8 cellular contexts compared by ENCODE assay signal in the genomic region with DNA sequence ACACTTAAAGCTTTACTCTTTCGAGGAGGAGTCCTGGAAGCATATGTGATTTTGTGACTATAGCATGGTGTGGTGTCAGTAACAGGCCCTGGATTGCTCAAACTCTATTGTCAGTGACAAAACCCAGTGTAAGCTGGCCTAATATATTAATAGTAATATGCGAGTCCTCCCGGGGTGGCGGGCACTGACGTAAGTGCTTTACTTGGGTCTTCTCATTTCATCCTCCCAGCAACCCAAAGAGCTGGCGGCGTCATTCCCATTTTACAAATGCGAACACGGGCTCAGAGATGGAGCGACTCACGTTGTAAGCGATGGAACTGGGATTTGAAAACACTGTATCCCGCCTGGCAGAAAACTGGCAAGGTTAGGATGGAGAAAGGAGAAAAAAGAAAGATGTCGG. TPM values are rescaled to one million over a fixed set of nuclear protein-coding genes. Genes with fewer than 3 reads are reported as not detected.
DNase-seq lines count a peak whose midpoint lies in the region; ATAC-seq and TF ChIP-seq lines count a peak whose summit lies in the region.

No MANE protein-coding gene starts in this region.

- H3K27ac Mint-ChIP-seq in activated T-helper 1 cell treated with anti-CD3 and anti-CD28 coated beads, Interleukin-12 subunit alpha, Interleukin-12 subunit beta, Interleukin-2, Interleukin-4 antibody, amounts not matched to agents 30 ng/mL and 10 ng/mL and 1 ng/mL, durations not matched to agents 14 hours and 24 hours and 36 hours = peak overlapping the region; percentile 87

- H3K36me3 ChIP-seq in SK-N-SH (replicated peaks in 1 of 2; ENCODE audit: control insufficient read depth in 1 of 2, insufficient read depth in 2 of 2, low read length in 1 of 2) (peaks cover 13 to 19% of the 10 kb centered on the region in 2 experiments), iPS-20b (ENCODE audit: insufficient read depth, low read depth, low read length) (no peaks in the 10 kb centered on the region), suprapubic skin (peaks cover 6% of the 10 kb centered on the region)

- H2AFZ ChIP-seq in SK-N-SH (ENCODE audit: low read depth) = peak overlapping the region; percentile 95; the same call in 1 of the 2 replicates

- TF ChIP-seq EP300 in SK-N-SH (IDR thresholded peaks at IDR 0.05; ENCODE audit: borderline replicate concordance in 1 of 2, low read depth in 1 of 2, low read length in 1 of 2) (no peak), suprapubic skin (IDR thresholded peaks at IDR 0.05) (no peak)

- H3K9me3 Mint-ChIP-seq in activated T-helper 1 cell treated with anti-CD3 and anti-CD28 coated beads, Interleukin-12 subunit alpha, Interleukin-12 subunit beta, Interleukin-2, Interleukin-4 antibody, amounts not matched to agents 30 ng/mL and 10 ng/mL and 1 ng/mL, durations not matched to agents 14 hours and 24 hours and 36 hours = no peaks in the 10 kb centered on the region

- H3K9me2 ChIP-seq in SK-N-SH = no peaks in the 10 kb centered on the region

- DNase-seq in SK-N-SH (no peak), suprapubic skin (ENCODE audit: low spot score in 2 of 2) (no peak), dedifferentiated amniotic fluid mesenchymal stem cell (ENCODE audit: extremely low spot score) (no peak)
- DNase-seq in activated T-helper 1 cell treated with anti-CD3 and anti-CD28 coated beads, Interleukin-12 subunit alpha, Interleukin-12 subunit beta, Interleukin-2, Interleukin-4 antibody, amounts not matched to agents 30 ng/mL and 10 ng/mL and 1 ng/mL, durations not matched to agents 14 hours and 24 hours and 36 hours (ENCODE audit: low spot score) = no peak

- peaks cover 26% of the 10 kb centered on the region for H3K36me3 Mint-ChIP-seq in activated T-helper 1 cell treated with anti-CD3 and anti-CD28 coated beads, Interleukin-12 subunit alpha, Interleukin-12 subunit beta, Interleukin-2, Interleukin-4 antibody, amounts not matched to agents 30 ng/mL and 10 ng/mL and 1 ng/mL, durations not matched to agents 14 hours and 24 hours and 36 hours (ENCODE audit: low read depth)

- TF ChIP-seq CTCF in SK-N-SH (IDR thresholded peaks at IDR 0.05) (no peak), suprapubic skin (IDR thresholded peaks at IDR 0.05) (no peak)

- H3K4me1 ChIP-seq in SK-N-SH (ENCODE audit: control insufficient read depth in 1 of 2, insufficient read depth in 2 of 2, low read depth in 1 of 2, low read length in 1 of 2) (peaks cover 15 to 19% of the 10 kb centered on the region in 2 experiments; a peak in 2 of 4 replicates), iPS-20b (ENCODE audit: insufficient read depth, low read length) (no peaks in the 10 kb centered on the region), suprapubic skin (peaks cover 28% of the 10 kb centered on the region)

- no peaks in the 10 kb centered on the region for H4K20me1 ChIP-seq in SK-N-SH (ENCODE audit: insufficient read depth)

- peaks cover 44% of the 10 kb centered on the region for H3K4me1 Mint-ChIP-seq in activated T-helper 1 cell treated with anti-CD3 and anti-CD28 coated beads, Interleukin-12 subunit alpha, Interleukin-12 subunit beta, Interleukin-2, Interleukin-4 antibody, amounts not matched to agents 30 ng/mL and 10 ng/mL and 1 ng/mL, durations not matched to agents 14 hours and 24 hours and 36 hours (ENCODE audit: low read depth)

- CTCF ChIA-PET in SK-N-SH (lab: Yijun Ruan, JAX) = interaction anchor here (1.2 to 1.6 kb wide), 2 partner anchors 14 to 169 kb away, joined by 3 to 7 read pairs; no protein-coding TSS in a partner anchor

- H3K27me3 Mint-ChIP-seq in activated T-helper 1 cell treated with anti-CD3 and anti-CD28 coated beads, Interleukin-12 subunit alpha, Interleukin-12 subunit beta, Interleukin-2, Interleukin-4 antibody, amounts not matched to agents 30 ng/mL and 10 ng/mL and 1 ng/mL, durations not matched to agents 14 hours and 24 hours and 36 hours (ENCODE audit: insufficient read depth) = no peaks in the 10 kb centered on the region

- WGBS in SK-N-SH (ENCODE audit: low lambda C conversion rate) = 30% methylated on average over 14 of the region's 14 CpGs
- WGBS in suprapubic skin = 61% methylated on average over 13 of the region's 14 CpGs

- H3K27me3 ChIP-seq in SK-N-SH (ENCODE audit: insufficient read depth) (no peaks in the 10 kb centered on the region), iPS-20b (ENCODE audit: insufficient read depth, low read length) (no peaks in the 10 kb centered on the region), suprapubic skin (no peaks in the 10 kb centered on the region)

- H3K9me3 ChIP-seq in SK-N-SH (no peaks in the 10 kb centered on the region), iPS-20b (ENCODE audit: insufficient read depth, low read depth, low read length) (no peaks in the 10 kb centered on the region), suprapubic skin (no peaks in the 10 kb centered on the region)

- POLR2A ChIA-PET in SK-N-SH (lab: Yijun Ruan, JAX) = no interaction called here

- peak overlapping the region; percentile 98 for H3K4me2 ChIP-seq in SK-N-SH

- peak overlapping the region; percentile 79 to 100 for H3K4me3 ChIP-seq in SK-N-SH (ENCODE audit: low read depth in 2 of 2, low read length in 1 of 2)
- H3K4me3 ChIP-seq in iPS-20b (ENCODE audit: low read length) = peak overlapping the region; percentile 87
- peak overlapping the region; percentile 94 for H3K4me3 ChIP-seq in suprapubic skin

- peaks cover 3% of the 10 kb centered on the region for H3F3A ChIP-seq in SK-N-SH (replicated peaks; ENCODE audit: insufficient read depth)

- TF ChIP-seq RAD21 in SK-N-SH (IDR thresholded peaks at IDR 0.05; ENCODE audit: low read length) = no peak

- ATAC-seq in SK-N-SH treated with all-trans-retinoic acid at 6 μM for 48 hours = no peak; the same call in 2 of the 3 replicates
- no peak for ATAC-seq in HG03571 (IDR thresholded peaks at IDR 0.05; ENCODE audit: unreplicated experiment)
- ATAC-seq in GM18519 (IDR thresholded peaks at IDR 0.05; ENCODE audit: low FRiP score, unreplicated experiment) = no peak

- H3K79me2 ChIP-seq in SK-N-SH (ENCODE audit: insufficient read depth) = peaks cover 68% of the 10 kb centered on the region

- peak overlapping the region; percentile 98 for H3K4me3 Mint-ChIP-seq in activated T-helper 1 cell treated with anti-CD3 and anti-CD28 coated beads, Interleukin-12 subunit alpha, Interleukin-12 subunit beta, Interleukin-2, Interleukin-4 antibody, amounts not matched to agents 30 ng/mL and 10 ng/mL and 1 ng/mL, durations not matched to agents 14 hours and 24 hours and 36 hours

- peak overlapping the region; percentile 2 to 47; a peak in 2 of 4 replicates for H3K27ac ChIP-seq in SK-N-SH (ENCODE audit: low read depth in 2 of 2, low read length in 1 of 2)
- H3K27ac ChIP-seq in iPS-20b (ENCODE audit: low read length) = no peak overlapping the region
- H3K27ac ChIP-seq in suprapubic skin = peak overlapping the region; percentile 87

- H3K9ac ChIP-seq in SK-N-SH (peak overlapping the region; percentile 80), iPS-20b (ENCODE audit: low read depth, low read length) (peak overlapping the region; percentile 57; the same call in 1 of the 2 replicates)

- TF ChIP-seq POLR2A in suprapubic skin (IDR thresholded peaks at IDR 0.05) = no peak

- intact Hi-C loops in activated T-helper 1 cell treated with anti-CD3 and anti-CD28 coated beads, Interleukin-12 subunit alpha, Interleukin-12 subunit beta, Interleukin-2, Interleukin-4 antibody, amounts not matched to agents 30 ng/mL and 10 ng/mL and 1 ng/mL, durations not matched to agents 14 hours and 24 hours and 36 hours (cut with micrococcal nuclease) = loop anchor here (1.0 to 10.0 kb wide), 6 partner anchors 29 to 380 kb away; a partner anchor contains a TSS

TF ChIP-seq in SK-N-SH, 30 proteins besides CTCF, POLR2A, EP300 and RAD21:
- TF ChIP-seq GATA2 (CRISPR knock-in tag; IDR thresholded peaks at IDR 0.05) = no peak
- no peak for TF ChIP-seq POLR2AphosphoS5 (IDR thresholded peaks at IDR 0.05; ENCODE audit: low read depth, low read length)

TF ChIP-seq in SK-N-SH treated with all-trans-retinoic acid at 6 μM for 48 hours, 23 proteins besides CTCF, POLR2A, EP300 and RAD21 (continues in another document):
- TF ChIP-seq ZFP30 (CRISPR knock-in tag; IDR thresholded peaks at IDR 0.05) = no peak
- TF ChIP-seq SNAI2 (CRISPR knock-in tag; IDR thresholded peaks at IDR 0.05) = no peak
- TF ChIP-seq, protein P1, sequence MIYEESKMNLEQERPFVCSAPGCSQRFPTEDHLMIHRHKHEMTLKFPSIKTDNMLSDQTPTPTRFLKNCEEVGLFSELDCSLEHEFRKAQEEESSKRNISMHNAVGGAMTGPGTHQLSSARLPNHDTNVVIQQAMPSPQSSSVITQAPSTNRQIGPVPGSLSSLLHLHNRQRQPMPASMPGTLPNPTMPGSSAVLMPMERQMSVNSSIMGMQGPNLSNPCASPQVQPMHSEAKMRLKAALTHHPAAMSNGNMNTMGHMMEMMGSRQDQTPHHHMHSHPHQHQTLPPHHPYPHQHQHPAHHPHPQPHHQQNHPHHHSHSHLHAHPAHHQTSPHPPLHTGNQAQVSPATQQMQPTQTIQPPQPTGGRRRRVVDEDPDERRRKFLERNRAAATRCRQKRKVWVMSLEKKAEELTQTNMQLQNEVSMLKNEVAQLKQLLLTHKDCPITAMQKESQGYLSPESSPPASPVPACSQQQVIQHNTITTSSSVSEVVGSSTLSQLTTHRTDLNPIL (CRISPR knock-in tag; IDR thresholded peaks at IDR 0.05; ENCODE audit: low read depth) = no peak
- no peak for TF ChIP-seq ZC3H10 (CRISPR knock-in tag; IDR thresholded peaks at IDR 0.05)

RNA-seq across cellular contexts. Expression of a gene that starts 0.6 kb away (rescaled TPM):
- polyA plus RNA-seq in SK-N-SH (2012; rRNA removed) = 6.6 and 6.8 TPM in 2 replicates
- polyA plus RNA-seq in SK-N-SH (2012; cell fraction: cytosol; rRNA removed) = 3.3 and 4.3 TPM in 2 replicates
- polyA plus RNA-seq in SK-N-SH (2012; cell fraction: nucleus; rRNA removed) = 26.3 and 41.0 TPM in 2 replicates
- 49.1 and 53.6 TPM in 2 replicates for total RNA-seq in activated T-helper 1 cell treated with anti-CD3 and anti-CD28 coated beads, Interleukin-12 subunit alpha, Interleukin-12 subunit beta, Interleukin-2, Interleukin-4 antibody, amounts not matched to agents 30 ng/mL and 10 ng/mL and 1 ng/mL, durations not matched to agents 14 hours and 24 hours and 36 hours
- total RNA-seq in suprapubic skin = 10 to 100 TPM; 15.3 to 20.9 (median 16.5) TPM

RNA-seq across cellular contexts. Expression of a gene that starts 28.8 kb away (rescaled TPM):
- 108 and 128 TPM in 2 replicates for polyA plus RNA-seq in SK-N-SH (2012; rRNA removed)
- polyA plus RNA-seq in SK-N-SH (2012; cell fraction: cytosol; rRNA removed) = 138 and 139 TPM in 2 replicates
- polyA plus RNA-seq in SK-N-SH (2012; cell fraction: nucleus; rRNA removed) = 49.3 and 55.5 TPM in 2 replicates
- total RNA-seq in activated T-helper 1 cell treated with anti-CD3 and anti-CD28 coated beads, Interleukin-12 subunit alpha, Interleukin-12 subunit beta, Interleukin-2, Interleukin-4 antibody, amounts not matched to agents 30 ng/mL and 10 ng/mL and 1 ng/mL, durations not matched to agents 14 hours and 24 hours and 36 hours = 67.1 and 68.3 TPM in 2 replicates
- 10 to 100 TPM; 36.4 to 52.9 (median 45.2) TPM for total RNA-seq in suprapubic skin

RNA-seq across cellular contexts. Expression of a gene that starts 41.4 kb away (rescaled TPM):
- polyA plus RNA-seq in SK-N-SH (2012; rRNA removed) = 0.10 TPM in 1 of 2 replicates, not detected in the other
- polyA plus RNA-seq in SK-N-SH (2012; cell fraction: cytosol; rRNA removed) = 0.17 TPM in 1 of 2 replicates, not detected in the other
- 0.23 TPM in 2 replicates for polyA plus RNA-seq in SK-N-SH (2012; cell fraction: nucleus; rRNA removed)
- total RNA-seq in activated T-helper 1 cell treated with anti-CD3 and anti-CD28 coated beads, Interleukin-12 subunit alpha, Interleukin-12 subunit beta, Interleukin-2, Interleukin-4 antibody, amounts not matched to agents 30 ng/mL and 10 ng/mL and 1 ng/mL, durations not matched to agents 14 hours and 24 hours and 36 hours = 0.57 and 0.73 TPM in 2 replicates
- 1 to 10 TPM; 1.2 to 7.8 (median 4.4) TPM for total RNA-seq in suprapubic skin
